In the genomic region with DNA sequence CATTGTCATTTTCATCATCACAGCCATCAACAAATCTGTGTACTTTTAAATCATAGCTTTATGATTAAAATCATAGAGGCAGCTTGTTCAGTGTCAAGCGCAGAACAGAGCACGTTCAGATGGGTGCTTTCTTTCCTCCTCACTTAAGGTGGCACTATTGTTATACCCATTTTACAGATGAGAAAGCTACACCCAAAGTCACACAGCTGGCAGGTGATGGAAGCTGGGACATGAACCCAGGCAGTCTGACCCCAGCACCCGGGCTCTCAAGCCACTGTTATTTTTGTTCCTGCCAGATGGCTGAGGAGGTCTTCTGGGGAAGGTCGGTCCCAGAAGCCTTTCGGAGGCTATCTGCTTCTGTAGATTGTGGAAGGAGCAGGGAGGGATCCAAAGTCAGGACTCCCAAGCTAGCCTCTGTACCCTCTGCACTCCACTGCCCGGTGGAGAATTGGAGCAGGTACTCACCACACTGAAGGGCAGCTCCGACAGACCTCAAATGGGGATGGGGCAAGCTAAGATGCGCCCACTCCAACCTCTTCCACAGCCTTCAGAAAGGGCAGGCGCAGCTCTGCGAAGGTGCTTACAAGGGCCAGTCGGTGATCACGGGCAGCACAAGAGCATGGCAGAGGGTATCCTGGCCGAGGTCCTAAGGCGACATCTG, we compare ENCODE assay signal across 8 cellular contexts. TPM values are rescaled to one million over a fixed set of nuclear protein-coding genes. Genes with fewer than 3 reads are reported as not detected.
DNase-seq lines count a peak whose midpoint lies in the region; ATAC-seq and TF ChIP-seq lines count a peak whose summit lies in the region.

No MANE protein-coding gene starts in this region.

- peak overlapping the region; percentile 84 for H3K4me2 ChIP-seq in Loucy (ENCODE audit: low read depth, low read length, poor library complexity, severe bottlenecking)
- H3K4me2 ChIP-seq in mesendoderm (ENCODE audit: low read length), result peak overlapping the region; percentile 35

- no peak overlapping the region for H3K27ac ChIP-seq in mesendoderm (ENCODE audit: low read depth, low read length)
- H3K27ac ChIP-seq in uterus, result peak overlapping the region; percentile 91 to 97

- TF ChIP-seq CTCF in GM12873 (IDR thresholded peaks at IDR 0.05; ENCODE audit: insufficient read depth, low read depth, low read length, missing control alignments) (peak; percentile 30), Loucy (conservative IDR thresholded peaks at IDR 0.05; ENCODE audit: low read length) (no peak), choroid plexus epithelial cell (conservative IDR thresholded peaks at IDR 0.05; ENCODE audit: low read depth, low read length) (no peak), uterus (IDR thresholded peaks at IDR 0.05) (no peak)

- no peaks in the 10 kb centered on the region for H3F3A ChIP-seq in Loucy (ENCODE audit: low read depth)

- H3K4me1 ChIP-seq in Loucy (ENCODE audit: insufficient read depth, low read length, poor library complexity, severe bottlenecking) (peaks cover 24% of the 10 kb centered on the region), mesendoderm (ENCODE audit: control insufficient read depth, low read depth, low read length) (peaks cover 3% of the 10 kb centered on the region), uterus (peaks cover 9 to 15% of the 10 kb centered on the region in 2 donors)

- H3K18ac ChIP-seq in mesendoderm (ENCODE audit: low read length), result no peak overlapping the region

- H3K79me2 ChIP-seq in Loucy (ENCODE audit: insufficient read depth, low read length), result no peaks in the 10 kb centered on the region
- H3K79me2 ChIP-seq in mesendoderm (ENCODE audit: control insufficient read depth, insufficient read depth, low read length), result no peaks in the 10 kb centered on the region

- peak overlapping the region; percentile 93 for H3K56ac ChIP-seq in mesendoderm (ENCODE audit: low read length)

- no peak overlapping the region for H3K23ac ChIP-seq in mesendoderm (ENCODE audit: low read length)

- no peak for ATAC-seq in HG02759 (IDR thresholded peaks at IDR 0.05; ENCODE audit: unreplicated experiment)

- intact Hi-C loops in uterus (cut with DNase I; ENCODE audit: low total_unique reads), result no loop called here

- no peaks in the 10 kb centered on the region for H3K9me3 ChIP-seq in Loucy (ENCODE audit: insufficient read depth, low read depth, low read length)
- no peaks in the 10 kb centered on the region for H3K9me3 ChIP-seq in uterus

- H2BK120ac ChIP-seq in mesendoderm (ENCODE audit: low read depth, low read length), result no peak overlapping the region

- H4K8ac ChIP-seq in mesendoderm (ENCODE audit: low read depth, low read length), result no peak overlapping the region

- no peak overlapping the region for H4K5ac ChIP-seq in mesendoderm (ENCODE audit: low read length)

- H2BK5ac ChIP-seq in mesendoderm (ENCODE audit: low read length), result no peak overlapping the region

- H3K4ac ChIP-seq in mesendoderm (ENCODE audit: low read depth, low read length), result no peak overlapping the region

- no peak for DNase-seq in choroid plexus epithelial cell (ENCODE audit: low read depth)
- DNase-seq in mesendoderm, result no peak
- no peak for DNase-seq in uterus
- no peak for DNase-seq in kidney glomerular epithelial cell (lab: John Stamatoyannopoulos, UW)
- DNase-seq in cortex of kidney (lab: John Stamatoyannopoulos, UW), result no peak

- no peak overlapping the region for H2BK15ac ChIP-seq in mesendoderm (replicated peaks; ENCODE audit: low read depth)

- no peak overlapping the region for H2AK5ac ChIP-seq in mesendoderm (ENCODE audit: low read length)

- WGBS in mesendoderm (ENCODE audit: extremely low coverage, insufficient coverage, low lambda C conversion rate), result no CpG with 5 or more reads among the region's 14 CpGs

- no peaks in the 10 kb centered on the region for H3K79me1 ChIP-seq in mesendoderm (ENCODE audit: low read length)

- H3K9me2 ChIP-seq in Loucy (replicated peaks; ENCODE audit: low read depth, low read length), result no peaks in the 10 kb centered on the region

- H2AFZ ChIP-seq in Loucy (ENCODE audit: low read length), result peak overlapping the region; percentile 96

- H3K27me3 ChIP-seq in Loucy (ENCODE audit: insufficient read depth, low read length, poor library complexity, severe bottlenecking), result no peaks in the 10 kb centered on the region
- no peaks in the 10 kb centered on the region for H3K27me3 ChIP-seq in mesendoderm (ENCODE audit: insufficient read depth, low read length, poor library complexity)
- H3K27me3 ChIP-seq in uterus, result no peaks in the 10 kb centered on the region

- no peak for TF ChIP-seq POLR2A in uterus (IDR thresholded peaks at IDR 0.05)

- no peaks in the 10 kb centered on the region for H3K36me3 ChIP-seq in Loucy (ENCODE audit: insufficient read depth, low read length)
- no peaks in the 10 kb centered on the region for H3K36me3 ChIP-seq in mesendoderm (ENCODE audit: control insufficient read depth, insufficient read depth, low read length)
- H3K36me3 ChIP-seq in uterus, result no peaks in the 10 kb centered on the region

- H4K20me1 ChIP-seq in Loucy (ENCODE audit: insufficient read depth, low read length, poor library complexity, severe bottlenecking), result no peaks in the 10 kb centered on the region

- H3K9ac ChIP-seq in Loucy (ENCODE audit: low read depth, low read length, poor library complexity, severe bottlenecking) (peak overlapping the region; percentile 67), mesendoderm (ENCODE audit: low read length) (peak overlapping the region; percentile 86)

- H3K4me3 ChIP-seq in Loucy (ENCODE audit: low read length, poor library complexity, severe bottlenecking) (peak overlapping the region; percentile 79), choroid plexus epithelial cell (ENCODE audit: low read depth, low read length) (peak overlapping the region; percentile 92), mesendoderm (ENCODE audit: low read length) (peak overlapping the region; percentile 67), uterus (peak overlapping the region; percentile 80 to 91)

RNA-seq across cellular contexts. Expression of a gene that starts 0.6 kb away (rescaled TPM):
- 3.3 TPM for polyA plus RNA-seq in mesendoderm (2013, experiment 1 of 2)
- 2.9 TPM for polyA plus RNA-seq in mesendoderm (2013, experiment 2 of 2)
- total RNA-seq in uterus, result 10 to 100 TPM in 2 of 4 donors, 1 to 10 TPM in 1, under 1 TPM in 1; 0.51 to 15.1 (median 10.8) TPM

RNA-seq across cellular contexts. Expression of a gene that starts 27.1 kb away (rescaled TPM):
- polyA plus RNA-seq in mesendoderm (2013, experiment 1 of 2), result 23.5 TPM
- polyA plus RNA-seq in mesendoderm (2013, experiment 2 of 2), result 23.3 TPM
- 100 to 1,000 TPM in 1 of 4 donors, 10 to 100 TPM in 3; 36.9 to 158 (median 59.4) TPM for total RNA-seq in uterus

RNA-seq across cellular contexts. Expression of a gene that starts 46.0 kb away (rescaled TPM):
- 13.6 TPM for polyA plus RNA-seq in mesendoderm (2013, experiment 1 of 2)
- 14.2 TPM for polyA plus RNA-seq in mesendoderm (2013, experiment 2 of 2)
- total RNA-seq in uterus, result 10 to 100 TPM in 3 of 4 donors, 1 to 10 TPM in 1; 5.6 to 14.7 (median 11.9) TPM

RNA-seq across cellular contexts. Expression of a gene that starts 50.5 kb away (rescaled TPM):
- polyA plus RNA-seq in mesendoderm (2013, experiment 1 of 2), result 9.5 TPM
- 8.5 TPM for polyA plus RNA-seq in mesendoderm (2013, experiment 2 of 2)
- total RNA-seq in uterus, result 10 to 100 TPM in 3 of 4 donors, 1 to 10 TPM in 1; 2.8 to 32.3 (median 16.7) TPM

RNA-seq across cellular contexts. Expression of a gene that starts 53.1 kb away (rescaled TPM):
- polyA plus RNA-seq in mesendoderm (2013, experiment 1 of 2), result 6.9 TPM
- 7.7 TPM for polyA plus RNA-seq in mesendoderm (2013, experiment 2 of 2)
- 10 to 100 TPM in 3 of 4 donors, 1 to 10 TPM in 1; 3.1 to 11.5 (median 10.8) TPM for total RNA-seq in uterus
